Comparison of ENCODE assay signal across 23 cellular contexts in the genomic region with DNA sequence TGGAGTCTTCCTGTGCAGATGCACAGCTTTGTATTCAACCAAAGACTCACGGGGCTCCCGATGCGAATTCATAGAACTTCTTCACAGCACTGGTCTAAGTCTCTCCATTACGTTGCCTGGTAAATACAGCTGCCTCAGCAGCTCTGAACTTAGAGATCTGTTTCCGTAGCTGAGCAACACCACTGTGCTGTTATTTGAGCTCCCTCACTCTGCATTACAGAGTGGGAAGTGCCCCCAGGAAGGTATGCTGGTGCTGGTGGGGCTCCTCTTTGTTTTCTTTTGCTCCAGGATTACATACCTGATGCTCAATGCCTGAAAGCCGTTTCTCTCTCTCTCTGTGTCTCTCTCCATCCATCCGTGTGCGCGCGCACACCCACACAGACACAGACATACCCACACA.
"Had no signal": no experiment of that assay in that cellular context is flagged by ENCODE, and none has a peak within 500 bp of the region (broad histone marks: within the 10 kb centered on the region; RNA-seq: fewer than 3 reads in every experiment).

No MANE protein-coding gene starts in this region.

- ATAC-seq: activated CD4-positive, alpha-beta T cell treated with anti-CD3 and anti-CD28 coated beads for 36 hours; activated T-cell treated with anti-CD3 and anti-CD28 coated beads, Interleukin-2, amount 50 U/mL, for 4 hours; effector memory CD8-positive, alpha-beta T cell; right lobe of liver; stimulated activated effector memory CD8-positive, alpha-beta T cell treated with anti-CD3 and anti-CD28 coated beads, Interleukin-12 subunit alpha, Interleukin-12 subunit beta, amount 100 ng/mL, for 72 hours; stimulated activated naive CD8-positive, alpha-beta T cell treated with anti-CD3 and anti-CD28 coated beads, Interleukin-15, amount 100 ng/mL, for 72 hours had no signal

- DNase-seq: activated CD4-positive, alpha-beta T cell treated with anti-CD3 and anti-CD28 coated beads for 36 hours; activated CD4-positive, alpha-beta T cell treated with anti-CD3 and anti-CD28 coated beads, Interleukin-2, amount 50 U/mL, for 4 hours; activated CD8-positive, alpha-beta memory T cell treated with anti-CD3 and anti-CD28 coated beads, Interleukin-2, amount 50 U/mL, for 48 hours; activated naive CD4-positive, alpha-beta T cell treated with Interleukin-2 at 50 U/mL for 16 hours; activated naive CD8-positive, alpha-beta T cell treated with anti-CD3 and anti-CD28 coated beads, Interleukin-2, amount 10 ng/mL, durations not matched to agents 7 days and 5 days; activated T-cell treated with anti-CD3 and anti-CD28 coated beads, Interleukin-2, amount 50 U/mL, for 4 hours; amygdala; colonic mucosa; dorsolateral prefrontal cortex; effector memory CD8-positive, alpha-beta T cell; hippocampal formation; kidney glomerular epithelial cell; left ventricle myocardium inferior; occipital lobe; right lobe of liver; stimulated activated CD4-positive, alpha-beta T cell treated with anti-CD3 and anti-CD28 coated beads, Interleukin-1b, Interleukin-23, amount 100 ng/mL, for 48 hours; stimulated activated naive CD8-positive, alpha-beta T cell treated with anti-CD3 and anti-CD28 coated beads, Interleukin-15, amount 100 ng/mL, for 72 hours; T-helper 1 cell; tibial artery had no signal

- H3K4me1 Mint-ChIP-seq: activated CD4-positive, alpha-beta T cell treated with anti-CD3 and anti-CD28 coated beads for 36 hours; activated naive CD8-positive, alpha-beta T cell treated with anti-CD3 and anti-CD28 coated beads, Interleukin-2, amount 10 ng/mL, durations not matched to agents 7 days and 5 days; nephron; stimulated activated effector memory CD8-positive, alpha-beta T cell treated with anti-CD3 and anti-CD28 coated beads, Interleukin-12 subunit alpha, Interleukin-12 subunit beta, amount 100 ng/mL, for 72 hours; stimulated activated naive CD8-positive, alpha-beta T cell treated with anti-CD3 and anti-CD28 coated beads, Interleukin-15, amount 100 ng/mL, for 72 hours had no signal

- H3K27me3 ChIP-seq: colonic mucosa, dorsolateral prefrontal cortex, esophagus muscularis mucosa, right lobe of liver, tibial artery had no signal

- H3K27me3 Mint-ChIP-seq: activated CD4-positive, alpha-beta T cell treated with anti-CD3 and anti-CD28 coated beads for 36 hours; activated naive CD8-positive, alpha-beta T cell treated with anti-CD3 and anti-CD28 coated beads, Interleukin-2, amount 10 ng/mL, durations not matched to agents 7 days and 5 days; stimulated activated naive CD8-positive, alpha-beta T cell treated with anti-CD3 and anti-CD28 coated beads, Interleukin-15, amount 100 ng/mL, for 72 hours had no signal

- H3K4me3 Mint-ChIP-seq: activated CD4-positive, alpha-beta T cell treated with anti-CD3 and anti-CD28 coated beads for 36 hours; activated naive CD8-positive, alpha-beta T cell treated with anti-CD3 and anti-CD28 coated beads, Interleukin-2, amount 10 ng/mL, durations not matched to agents 7 days and 5 days; activated T-cell treated with anti-CD3 and anti-CD28 coated beads, Interleukin-2, amount 50 U/mL, for 4 hours; effector memory CD8-positive, alpha-beta T cell; nephron; stimulated activated effector memory CD8-positive, alpha-beta T cell treated with anti-CD3 and anti-CD28 coated beads, Interleukin-12 subunit alpha, Interleukin-12 subunit beta, amount 100 ng/mL, for 72 hours; stimulated activated naive CD8-positive, alpha-beta T cell treated with anti-CD3 and anti-CD28 coated beads, Interleukin-15, amount 100 ng/mL, for 72 hours had no signal

- H3K27ac Mint-ChIP-seq: activated CD4-positive, alpha-beta T cell treated with anti-CD3 and anti-CD28 coated beads for 36 hours; activated naive CD8-positive, alpha-beta T cell treated with anti-CD3 and anti-CD28 coated beads, Interleukin-2, amount 10 ng/mL, durations not matched to agents 7 days and 5 days; effector memory CD8-positive, alpha-beta T cell; nephron; stimulated activated effector memory CD8-positive, alpha-beta T cell treated with anti-CD3 and anti-CD28 coated beads, Interleukin-12 subunit alpha, Interleukin-12 subunit beta, amount 100 ng/mL, for 72 hours; stimulated activated naive CD8-positive, alpha-beta T cell treated with anti-CD3 and anti-CD28 coated beads, Interleukin-15, amount 100 ng/mL, for 72 hours had no signal

- H3K27ac ChIP-seq: colonic mucosa, dorsolateral prefrontal cortex, esophagus muscularis mucosa, left ventricle myocardium inferior, right lobe of liver, skin epidermis, tibial artery had no signal

- H3K36me3 ChIP-seq: colonic mucosa, esophagus muscularis mucosa, left ventricle myocardium inferior, right lobe of liver, tibial artery had no signal

- H3K36me3 Mint-ChIP-seq: activated naive CD8-positive, alpha-beta T cell treated with anti-CD3 and anti-CD28 coated beads, Interleukin-2, amount 10 ng/mL, durations not matched to agents 7 days and 5 days; stimulated activated effector memory CD8-positive, alpha-beta T cell treated with anti-CD3 and anti-CD28 coated beads, Interleukin-12 subunit alpha, Interleukin-12 subunit beta, amount 100 ng/mL, for 72 hours had no signal

- H3K9me3 ChIP-seq: colonic mucosa, esophagus muscularis mucosa, left ventricle myocardium inferior, right lobe of liver, tibial artery had no signal

- H3K4me3 ChIP-seq: colonic mucosa, dorsolateral prefrontal cortex, esophagus muscularis mucosa, left ventricle myocardium inferior, right lobe of liver, skin epidermis, tibial artery had no signal

- H3K4me1 ChIP-seq: colonic mucosa, esophagus muscularis mucosa, left ventricle myocardium inferior, right lobe of liver, tibial artery had no signal

- H3K9me3 Mint-ChIP-seq: activated naive CD8-positive, alpha-beta T cell treated with anti-CD3 and anti-CD28 coated beads, Interleukin-2, amount 10 ng/mL, durations not matched to agents 7 days and 5 days; activated T-cell treated with anti-CD3 and anti-CD28 coated beads, Interleukin-2, amount 50 U/mL, for 4 hours; effector memory CD8-positive, alpha-beta T cell; nephron; stimulated activated effector memory CD8-positive, alpha-beta T cell treated with anti-CD3 and anti-CD28 coated beads, Interleukin-12 subunit alpha, Interleukin-12 subunit beta, amount 100 ng/mL, for 72 hours; stimulated activated naive CD8-positive, alpha-beta T cell treated with anti-CD3 and anti-CD28 coated beads, Interleukin-15, amount 100 ng/mL, for 72 hours had no signal
